In genomic region chr3:150106752-150107428, GRCh38 we compare ENCODE assay signal across 1 cellular context.
TF ChIP-seq lines count a peak whose summit lies in the region.

No MANE protein-coding gene starts in this region.

TF ChIP-seq in SK-N-SH, 30 proteins besides CTCF, POLR2A, EP300 and RAD21 (continued from another document):
- TF ChIP-seq FOSL2 (IDR thresholded peaks at IDR 0.05; ENCODE audit: borderline replicate concordance, low read depth): peak; percentile 96
- peak; percentile 84 for TF ChIP-seq POLR2AphosphoS5 (IDR thresholded peaks at IDR 0.05; ENCODE audit: low read depth, low read length)
- TF ChIP-seq NFIC (IDR thresholded peaks at IDR 0.05; ENCODE audit: borderline replicate concordance): peak; percentile 81
- TF ChIP-seq RXRA (IDR thresholded peaks at IDR 0.05; ENCODE audit: borderline replicate concordance, low read depth): peak; percentile 93
- TF ChIP-seq MEF2A (IDR thresholded peaks at IDR 0.05; ENCODE audit: borderline replicate concordance, low read depth): peak; percentile 16; the same call in 1 of the 2 replicates
- TF ChIP-seq SIN3A (IDR thresholded peaks at IDR 0.05; ENCODE audit: borderline replicate concordance, low read depth, low read length): no peak; the same call in 1 of the 2 replicates
- no peak for TF ChIP-seq GABPA (IDR thresholded peaks at IDR 0.05; ENCODE audit: low read depth)
- TF ChIP-seq MXI1 (IDR thresholded peaks at IDR 0.05; ENCODE audit: low read depth, low read length): no peak
- TF ChIP-seq USF1 (IDR thresholded peaks at IDR 0.05; ENCODE audit: borderline replicate concordance, low read depth): no peak
TF ChIP-seq in SK-N-SH: peak in this region for 14.
